Comparison of ENCODE assay signal across 16 cellular contexts in genomic region chr2:64745562-64745961, GRCh38.
"Had no signal": no experiment of that assay in that cellular context is flagged by ENCODE, and none has a peak within 500 bp of the region (broad histone marks: within the 10 kb centered on the region; RNA-seq: fewer than 3 reads in every experiment).

No MANE protein-coding gene starts in this region.

- H3K36me3 ChIP-seq: left lung, tibial artery had no signal

- H3K9me3 Mint-ChIP-seq: activated CD4-positive, alpha-beta memory T cell treated with anti-CD3 and anti-CD28 coated beads, Interleukin-2, amount 10 ng/mL, durations not matched to agents 7 days and 5 days; activated naive CD4-positive, alpha-beta T cell treated with anti-CD3 and anti-CD28 coated beads, Interleukin-2, amount 50 U/mL, for 72 hours; naive thymus-derived CD4-positive, alpha-beta T cell; stimulated activated memory B cell treated with anti-CD40 and anti-IgM and Interleukin-4, amounts not matched to agents 10 μg/mL and 1 μg/mL and 100 μg/mL, for 72 hours; WTC11 had no signal

- H3K4me3 Mint-ChIP-seq: activated CD4-positive, alpha-beta memory T cell treated with anti-CD3 and anti-CD28 coated beads, Interleukin-2, amount 10 ng/mL, durations not matched to agents 7 days and 5 days; naive thymus-derived CD4-positive, alpha-beta T cell; stimulated activated memory B cell treated with anti-CD40 and anti-IgM and Interleukin-4, amounts not matched to agents 10 μg/mL and 1 μg/mL and 100 μg/mL, for 72 hours; WTC11 had no signal

- DNase-seq: activated CD4-positive, alpha-beta memory T cell treated with anti-CD3 and anti-CD28 coated beads, Interleukin-2, amount 10 ng/mL, durations not matched to agents 7 days and 5 days; activated CD4-positive, alpha-beta T cell treated with anti-CD3 and anti-CD28 coated beads for 4 hours; activated CD8-positive, alpha-beta memory T cell treated with anti-CD3 and anti-CD28 coated beads, Interleukin-2, amount 50 U/mL, for 4 hours; activated gamma-delta T cell; activated T-cell treated with anti-CD3 and anti-CD28 coated beads, Interleukin-2, amount 50 U/mL, for 48 hours; erythroblast; left lung; mammary epithelial cell; mucosa of descending colon; naive thymus-derived CD4-positive, alpha-beta T cell; stimulated activated CD4-positive, alpha-beta T cell treated with anti-CD3 and anti-CD28 coated beads, Interleukin-2, amount 100 ng/mL, for 48 hours; tibial artery had no signal

- ATAC-seq: activated naive CD4-positive, alpha-beta T cell treated with anti-CD3 and anti-CD28 coated beads, Interleukin-2, amount 50 U/mL, for 72 hours; left lung; mucosa of descending colon; naive thymus-derived CD4-positive, alpha-beta T cell; stimulated activated memory B cell treated with anti-CD40 and anti-IgM and Interleukin-4, amounts not matched to agents 10 μg/mL and 1 μg/mL and 100 μg/mL, for 72 hours; WTC11 had no signal

- H3K9me3 ChIP-seq: left lung, mucosa of descending colon, tibial artery had no signal

- H3K36me3 Mint-ChIP-seq: stimulated activated memory B cell treated with anti-CD40 and anti-IgM and Interleukin-4, amounts not matched to agents 10 μg/mL and 1 μg/mL and 100 μg/mL, for 72 hours; WTC11 had no signal

- H3K27ac ChIP-seq: left lung, parathyroid adenoma had no signal

- H3K9ac ChIP-seq: parathyroid adenoma had no signal

- H3K4me3 ChIP-seq: left lung, mucosa of descending colon, tibial artery had no signal

- H3K27me3 ChIP-seq: left lung, tibial artery had no signal

- H3K27ac Mint-ChIP-seq: activated CD4-positive, alpha-beta memory T cell treated with anti-CD3 and anti-CD28 coated beads, Interleukin-2, amount 10 ng/mL, durations not matched to agents 7 days and 5 days; activated naive CD4-positive, alpha-beta T cell treated with anti-CD3 and anti-CD28 coated beads, Interleukin-2, amount 50 U/mL, for 72 hours; stimulated activated memory B cell treated with anti-CD40 and anti-IgM and Interleukin-4, amounts not matched to agents 10 μg/mL and 1 μg/mL and 100 μg/mL, for 72 hours; WTC11 had no signal

- H3K27me3 Mint-ChIP-seq: activated CD4-positive, alpha-beta memory T cell treated with anti-CD3 and anti-CD28 coated beads, Interleukin-2, amount 10 ng/mL, durations not matched to agents 7 days and 5 days; naive thymus-derived CD4-positive, alpha-beta T cell; stimulated activated memory B cell treated with anti-CD40 and anti-IgM and Interleukin-4, amounts not matched to agents 10 μg/mL and 1 μg/mL and 100 μg/mL, for 72 hours had no signal
